ENCODE assay signal across 31 cellular contexts in the genomic region with DNA sequence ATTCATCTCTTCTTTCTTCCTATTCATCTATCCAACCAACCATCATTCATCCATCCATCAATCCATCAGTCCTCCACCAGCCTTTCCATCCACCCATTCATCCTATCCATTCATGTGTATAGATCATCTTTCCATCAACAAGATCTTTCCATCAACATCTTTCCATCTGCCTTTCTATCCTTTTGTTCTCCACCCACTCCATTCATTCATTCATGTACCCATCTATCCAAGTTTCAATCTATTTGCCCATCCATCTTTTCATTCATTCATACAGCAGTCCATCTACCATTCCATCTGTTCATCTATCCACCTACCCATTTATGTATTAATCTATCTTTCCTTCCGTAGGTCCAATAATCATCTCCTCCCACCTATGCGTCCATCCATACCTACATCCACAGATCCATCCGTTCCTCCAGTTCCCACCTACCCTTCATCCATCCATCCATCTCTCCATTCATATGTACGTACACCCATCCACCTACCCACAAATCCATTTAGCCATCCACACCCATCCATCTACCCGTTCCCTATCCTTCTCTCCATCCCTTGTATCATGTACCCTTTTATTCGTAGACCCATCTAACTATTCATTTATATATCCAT. TPM values are rescaled to one million over a fixed set of nuclear protein-coding genes. Genes with fewer than 3 reads are reported as not detected.
"Had no signal": no experiment of that assay in that cellular context is flagged by ENCODE, and none has a peak within 500 bp of the region (broad histone marks: within the 10 kb centered on the region; RNA-seq: fewer than 3 reads in every experiment).

No MANE protein-coding gene starts in this region.

- H3K4me1 Mint-ChIP-seq: endodermal cell had no signal

- H3K9me3 Mint-ChIP-seq: effector memory CD8-positive, alpha-beta T cell; endodermal cell had no signal

- H3K4me1 ChIP-seq: colonic mucosa, esophagus muscularis mucosa, esophagus squamous epithelium, foreskin keratinocyte, gastrocnemius medialis, gastroesophageal sphincter, heart left ventricle, heart right ventricle had no signal

- H2AFZ ChIP-seq: hepatocyte had no signal

- H3K9me3 ChIP-seq: colonic mucosa, esophagus squamous epithelium, gastrocnemius medialis had no signal

- FAIRE-seq: colon, endometrium, endothelial cell of umbilical vein, frontal cortex had no signal

- H3K4me3 ChIP-seq: colonic mucosa, coronary artery, dorsolateral prefrontal cortex, esophagus muscularis mucosa, esophagus squamous epithelium, gastrocnemius medialis, gastroesophageal sphincter, heart left ventricle, heart right ventricle, hepatocyte had no signal

- H3K27me3 ChIP-seq: colonic mucosa, dorsolateral prefrontal cortex, foreskin keratinocyte, gastrocnemius medialis, hepatocyte had no signal

- H3K4me3 Mint-ChIP-seq: dendritic cell treated with granulocyte-macrophage colony-stimulating factor and Interleukin-4, amounts not matched to agents 40 ng/mL and 50 ng/mL, for 4 days; effector memory CD8-positive, alpha-beta T cell; endodermal cell had no signal

- DNase-seq: colonic mucosa; cortex of kidney; dermis blood vessel endothelial cell; dorsolateral prefrontal cortex; effector CD4-positive, alpha-beta T cell; effector CD8-positive, alpha-beta T cell; effector memory CD4-positive, alpha-beta T cell; effector memory CD8-positive, alpha-beta T cell; erythroblast; esophagus squamous epithelium; foreskin fibroblast; foreskin keratinocyte; foreskin melanocyte; gastrocnemius medialis; glutamatergic neuron; head of caudate nucleus; heart left ventricle; heart right ventricle had no signal

- ATAC-seq: effector memory CD8-positive, alpha-beta T cell; esophagus mucosa; foreskin keratinocyte; gastrocnemius medialis; gastroesophageal sphincter; heart left ventricle; heart right ventricle had no signal

- H3K79me2 ChIP-seq: hepatocyte had no signal

- H3K36me3 ChIP-seq: colonic mucosa, esophagus muscularis mucosa, esophagus squamous epithelium, gastroesophageal sphincter, heart left ventricle, heart right ventricle had no signal

- H3K27ac ChIP-seq: colonic mucosa, coronary artery, dorsolateral prefrontal cortex, epithelial cell of prostate, esophagus muscularis mucosa, esophagus squamous epithelium, foreskin keratinocyte, gastrocnemius medialis, gastroesophageal sphincter, heart left ventricle, heart right ventricle, hepatocyte had no signal

- H3K4me2 ChIP-seq: hepatocyte had no signal

- H3K27ac Mint-ChIP-seq: dendritic cell treated with granulocyte-macrophage colony-stimulating factor and Interleukin-4, amounts not matched to agents 40 ng/mL and 50 ng/mL, for 4 days; effector memory CD8-positive, alpha-beta T cell; endodermal cell had no signal

RNA-seq across cellular contexts. Expression of a gene that starts 53.3 kb away (rescaled TPM):
- total RNA-seq: dermis microvascular lymphatic vessel endothelial cell had no signal
